ENCODE assay signal across 1 cellular context in the genomic region with DNA sequence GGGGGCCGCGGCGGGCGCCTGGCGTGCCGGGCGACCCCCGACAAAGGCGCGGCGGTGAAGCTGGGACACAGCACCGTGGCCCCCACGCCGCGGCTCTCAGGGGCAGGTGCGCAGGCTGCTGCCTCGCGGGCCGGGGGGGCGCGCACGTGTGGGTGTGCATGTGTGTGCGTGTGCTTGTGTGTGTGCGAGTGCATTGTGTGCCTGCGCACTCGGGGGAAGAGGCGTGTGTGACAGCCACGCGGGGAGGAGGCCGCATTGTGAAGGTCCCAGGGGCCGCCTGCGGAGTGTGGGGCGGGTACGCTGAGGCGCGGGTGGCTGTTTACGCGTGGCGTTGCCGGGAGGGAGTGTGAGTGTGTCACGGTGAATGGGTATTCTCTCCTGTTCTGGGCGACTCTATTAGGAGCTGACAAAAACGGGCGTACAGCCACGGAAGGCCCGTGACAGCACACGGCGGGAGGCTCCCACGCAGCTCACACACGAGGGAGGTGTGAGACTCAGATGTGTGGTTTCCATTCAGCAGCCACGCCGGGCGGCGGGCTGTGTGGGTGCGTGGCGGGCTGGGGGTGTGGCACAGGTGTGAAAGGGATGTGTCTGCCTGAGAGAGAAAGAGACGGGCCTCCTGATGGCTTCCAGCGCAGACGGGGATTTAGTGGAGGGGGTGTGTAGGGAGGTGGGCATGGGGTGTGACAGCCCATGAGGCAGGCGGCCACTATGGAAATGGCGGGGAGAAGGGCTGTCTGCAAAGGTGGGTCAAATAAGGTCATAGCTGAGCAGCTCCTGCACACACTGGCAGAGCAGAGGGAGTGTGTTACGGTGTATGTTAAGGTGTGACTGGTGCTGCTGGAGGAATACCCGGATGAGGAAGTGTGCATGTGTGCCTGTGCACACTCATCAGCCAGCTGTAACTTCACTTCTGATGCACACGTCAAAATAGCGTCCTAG.
A peak's percentile ranks its signal among the peaks of the same experiment; 100 is the strongest.
TF ChIP-seq lines count a peak whose summit lies in the region.

No MANE protein-coding gene starts in this region.

TF ChIP-seq in HepG2, 621 proteins besides CTCF, POLR2A, EP300 and RAD21 (continued from another document):
- TF ChIP-seq, protein P1, sequence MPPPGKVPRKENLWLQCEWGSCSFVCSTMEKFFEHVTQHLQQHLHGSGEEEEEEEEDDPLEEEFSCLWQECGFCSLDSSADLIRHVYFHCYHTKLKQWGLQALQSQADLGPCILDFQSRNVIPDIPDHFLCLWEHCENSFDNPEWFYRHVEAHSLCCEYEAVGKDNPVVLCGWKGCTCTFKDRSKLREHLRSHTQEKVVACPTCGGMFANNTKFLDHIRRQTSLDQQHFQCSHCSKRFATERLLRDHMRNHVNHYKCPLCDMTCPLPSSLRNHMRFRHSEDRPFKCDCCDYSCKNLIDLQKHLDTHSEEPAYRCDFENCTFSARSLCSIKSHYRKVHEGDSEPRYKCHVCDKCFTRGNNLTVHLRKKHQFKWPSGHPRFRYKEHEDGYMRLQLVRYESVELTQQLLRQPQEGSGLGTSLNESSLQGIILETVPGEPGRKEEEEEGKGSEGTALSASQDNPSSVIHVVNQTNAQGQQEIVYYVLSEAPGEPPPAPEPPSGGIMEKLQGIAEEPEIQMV (CRISPR knock-in tag; IDR thresholded peaks at IDR 0.05; ENCODE audit: low read depth) = no peak; the same call in 1 of the 2 replicates
- TF ChIP-seq, protein P2, sequence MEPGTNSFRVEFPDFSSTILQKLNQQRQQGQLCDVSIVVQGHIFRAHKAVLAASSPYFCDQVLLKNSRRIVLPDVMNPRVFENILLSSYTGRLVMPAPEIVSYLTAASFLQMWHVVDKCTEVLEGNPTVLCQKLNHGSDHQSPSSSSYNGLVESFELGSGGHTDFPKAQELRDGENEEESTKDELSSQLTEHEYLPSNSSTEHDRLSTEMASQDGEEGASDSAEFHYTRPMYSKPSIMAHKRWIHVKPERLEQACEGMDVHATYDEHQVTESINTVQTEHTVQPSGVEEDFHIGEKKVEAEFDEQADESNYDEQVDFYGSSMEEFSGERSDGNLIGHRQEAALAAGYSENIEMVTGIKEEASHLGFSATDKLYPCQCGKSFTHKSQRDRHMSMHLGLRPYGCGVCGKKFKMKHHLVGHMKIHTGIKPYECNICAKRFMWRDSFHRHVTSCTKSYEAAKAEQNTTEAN (CRISPR knock-in tag; conservative IDR thresholded peaks at IDR 0.05) = no peak
- TF ChIP-seq KDM5B (CRISPR knock-in tag; IDR thresholded peaks at IDR 0.05; ENCODE audit: borderline replicate concordance) (peak; percentile 17; the same call in 1 of the 2 replicates), ZNF749 (CRISPR knock-in tag; IDR thresholded peaks at IDR 0.05; ENCODE audit: borderline replicate concordance) (0 out of 2 replicates have a peak, but pooled peaks have one; percentile 16), PITX1 (CRISPR knock-in tag; IDR thresholded peaks at IDR 0.05) (no peak), ZNF460 (CRISPR knock-in tag; IDR thresholded peaks at IDR 0.05; ENCODE audit: borderline replicate concordance) (no peak), ATF7-NPFF (CRISPR knock-in tag; IDR thresholded peaks at IDR 0.05; ENCODE audit: low read depth) (peak; percentile 55; the same call in 1 of the 2 replicates), ZFP41 (CRISPR knock-in tag; IDR thresholded peaks at IDR 0.05; ENCODE audit: borderline replicate concordance) (no peak), ZNF557 (CRISPR knock-in tag; IDR thresholded peaks at IDR 0.05) (no peak), ELF3 (CRISPR knock-in tag; IDR thresholded peaks at IDR 0.05) (no peak), ZSCAN22 (CRISPR knock-in tag; IDR thresholded peaks at IDR 0.05) (no peak), TBP (CRISPR knock-in tag; IDR thresholded peaks at IDR 0.05) (no peak), MEIS2 (CRISPR knock-in tag; IDR thresholded peaks at IDR 0.05) (no peak), ZNF772 (CRISPR knock-in tag; IDR thresholded peaks at IDR 0.05) (no peak), NFRKB (IDR thresholded peaks at IDR 0.05) (no peak), ZBTB38 (CRISPR knock-in tag; IDR thresholded peaks at IDR 0.05) (peak; percentile 72), BRD4 (CRISPR knock-in tag; IDR thresholded peaks at IDR 0.05) (0 out of 2 replicates have a peak, but pooled peaks have one; percentile 24), MAFG (CRISPR knock-in tag; IDR thresholded peaks at IDR 0.05) (no peak), HDAC1 (CRISPR knock-in tag; IDR thresholded peaks at IDR 0.05) (0 out of 2 replicates have a peak, but pooled peaks have one; percentile 41), PHF8 (CRISPR knock-in tag; IDR thresholded peaks at IDR 0.05) (peak; percentile 23; the same call in 1 of the 2 replicates), ZNF776 (CRISPR knock-in tag; IDR thresholded peaks at IDR 0.05) (peak; percentile 51; the same call in 1 of the 2 replicates), ARNT (IDR thresholded peaks at IDR 0.05) (no peak), U2AF2 (IDR thresholded peaks at IDR 0.05; ENCODE audit: low read depth, low read length) (no peak), RBFOX2 (IDR thresholded peaks at IDR 0.05; ENCODE audit: low read depth, low read length) (0 out of 2 replicates have a peak, but pooled peaks have one; percentile 36)
- TF ChIP-seq, protein P3, sequence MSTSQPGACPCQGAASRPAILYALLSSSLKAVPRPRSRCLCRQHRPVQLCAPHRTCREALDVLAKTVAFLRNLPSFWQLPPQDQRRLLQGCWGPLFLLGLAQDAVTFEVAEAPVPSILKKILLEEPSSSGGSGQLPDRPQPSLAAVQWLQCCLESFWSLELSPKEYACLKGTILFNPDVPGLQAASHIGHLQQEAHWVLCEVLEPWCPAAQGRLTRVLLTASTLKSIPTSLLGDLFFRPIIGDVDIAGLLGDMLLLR (CRISPR knock-in tag; IDR thresholded peaks at IDR 0.05) = peak; percentile 57; the same call in 1 of the 2 replicates
- TF ChIP-seq, protein P4, sequence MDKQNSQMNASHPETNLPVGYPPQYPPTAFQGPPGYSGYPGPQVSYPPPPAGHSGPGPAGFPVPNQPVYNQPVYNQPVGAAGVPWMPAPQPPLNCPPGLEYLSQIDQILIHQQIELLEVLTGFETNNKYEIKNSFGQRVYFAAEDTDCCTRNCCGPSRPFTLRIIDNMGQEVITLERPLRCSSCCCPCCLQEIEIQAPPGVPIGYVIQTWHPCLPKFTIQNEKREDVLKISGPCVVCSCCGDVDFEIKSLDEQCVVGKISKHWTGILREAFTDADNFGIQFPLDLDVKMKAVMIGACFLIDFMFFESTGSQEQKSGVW (CRISPR knock-in tag; IDR thresholded peaks at IDR 0.05; ENCODE audit: borderline replicate concordance) = no peak
- TF ChIP-seq, protein P5, sequence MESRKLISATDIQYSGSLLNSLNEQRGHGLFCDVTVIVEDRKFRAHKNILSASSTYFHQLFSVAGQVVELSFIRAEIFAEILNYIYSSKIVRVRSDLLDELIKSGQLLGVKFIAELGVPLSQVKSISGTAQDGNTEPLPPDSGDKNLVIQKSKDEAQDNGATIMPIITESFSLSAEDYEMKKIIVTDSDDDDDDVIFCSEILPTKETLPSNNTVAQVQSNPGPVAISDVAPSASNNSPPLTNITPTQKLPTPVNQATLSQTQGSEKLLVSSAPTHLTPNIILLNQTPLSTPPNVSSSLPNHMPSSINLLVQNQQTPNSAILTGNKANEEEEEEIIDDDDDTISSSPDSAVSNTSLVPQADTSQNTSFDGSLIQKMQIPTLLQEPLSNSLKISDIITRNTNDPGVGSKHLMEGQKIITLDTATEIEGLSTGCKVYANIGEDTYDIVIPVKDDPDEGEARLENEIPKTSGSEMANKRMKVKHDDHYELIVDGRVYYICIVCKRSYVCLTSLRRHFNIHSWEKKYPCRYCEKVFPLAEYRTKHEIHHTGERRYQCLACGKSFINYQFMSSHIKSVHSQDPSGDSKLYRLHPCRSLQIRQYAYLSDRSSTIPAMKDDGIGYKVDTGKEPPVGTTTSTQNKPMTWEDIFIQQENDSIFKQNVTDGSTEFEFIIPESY (CRISPR knock-in tag; IDR thresholded peaks at IDR 0.05) = peak; percentile 89
- TF ChIP-seq, protein P6, sequence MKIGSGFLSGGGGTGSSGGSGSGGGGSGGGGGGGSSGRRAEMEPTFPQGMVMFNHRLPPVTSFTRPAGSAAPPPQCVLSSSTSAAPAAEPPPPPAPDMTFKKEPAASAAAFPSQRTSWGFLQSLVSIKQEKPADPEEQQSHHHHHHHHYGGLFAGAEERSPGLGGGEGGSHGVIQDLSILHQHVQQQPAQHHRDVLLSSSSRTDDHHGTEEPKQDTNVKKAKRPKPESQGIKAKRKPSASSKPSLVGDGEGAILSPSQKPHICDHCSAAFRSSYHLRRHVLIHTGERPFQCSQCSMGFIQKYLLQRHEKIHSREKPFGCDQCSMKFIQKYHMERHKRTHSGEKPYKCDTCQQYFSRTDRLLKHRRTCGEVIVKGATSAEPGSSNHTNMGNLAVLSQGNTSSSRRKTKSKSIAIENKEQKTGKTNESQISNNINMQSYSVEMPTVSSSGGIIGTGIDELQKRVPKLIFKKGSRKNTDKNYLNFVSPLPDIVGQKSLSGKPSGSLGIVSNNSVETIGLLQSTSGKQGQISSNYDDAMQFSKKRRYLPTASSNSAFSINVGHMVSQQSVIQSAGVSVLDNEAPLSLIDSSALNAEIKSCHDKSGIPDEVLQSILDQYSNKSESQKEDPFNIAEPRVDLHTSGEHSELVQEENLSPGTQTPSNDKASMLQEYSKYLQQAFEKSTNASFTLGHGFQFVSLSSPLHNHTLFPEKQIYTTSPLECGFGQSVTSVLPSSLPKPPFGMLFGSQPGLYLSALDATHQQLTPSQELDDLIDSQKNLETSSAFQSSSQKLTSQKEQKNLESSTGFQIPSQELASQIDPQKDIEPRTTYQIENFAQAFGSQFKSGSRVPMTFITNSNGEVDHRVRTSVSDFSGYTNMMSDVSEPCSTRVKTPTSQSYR (CRISPR knock-in tag; IDR thresholded peaks at IDR 0.05; ENCODE audit: borderline replicate concordance) = no peak
- TF ChIP-seq, protein P7, sequence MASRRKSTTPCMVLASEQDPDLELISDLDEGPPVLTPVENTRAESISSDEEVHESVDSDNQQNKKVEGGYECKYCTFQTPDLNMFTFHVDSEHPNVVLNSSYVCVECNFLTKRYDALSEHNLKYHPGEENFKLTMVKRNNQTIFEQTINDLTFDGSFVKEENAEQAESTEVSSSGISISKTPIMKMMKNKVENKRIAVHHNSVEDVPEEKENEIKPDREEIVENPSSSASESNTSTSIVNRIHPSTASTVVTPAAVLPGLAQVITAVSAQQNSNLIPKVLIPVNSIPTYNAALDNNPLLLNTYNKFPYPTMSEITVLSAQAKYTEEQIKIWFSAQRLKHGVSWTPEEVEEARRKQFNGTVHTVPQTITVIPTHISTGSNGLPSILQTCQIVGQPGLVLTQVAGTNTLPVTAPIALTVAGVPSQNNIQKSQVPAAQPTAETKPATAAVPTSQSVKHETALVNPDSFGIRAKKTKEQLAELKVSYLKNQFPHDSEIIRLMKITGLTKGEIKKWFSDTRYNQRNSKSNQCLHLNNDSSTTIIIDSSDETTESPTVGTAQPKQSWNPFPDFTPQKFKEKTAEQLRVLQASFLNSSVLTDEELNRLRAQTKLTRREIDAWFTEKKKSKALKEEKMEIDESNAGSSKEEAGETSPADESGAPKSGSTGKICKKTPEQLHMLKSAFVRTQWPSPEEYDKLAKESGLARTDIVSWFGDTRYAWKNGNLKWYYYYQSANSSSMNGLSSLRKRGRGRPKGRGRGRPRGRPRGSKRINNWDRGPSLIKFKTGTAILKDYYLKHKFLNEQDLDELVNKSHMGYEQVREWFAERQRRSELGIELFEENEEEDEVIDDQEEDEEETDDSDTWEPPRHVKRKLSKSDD (CRISPR knock-in tag; IDR thresholded peaks at IDR 0.05; ENCODE audit: low read depth) = peak; percentile 67; the same call in 1 of the 2 replicates
- TF ChIP-seq, protein P8, sequence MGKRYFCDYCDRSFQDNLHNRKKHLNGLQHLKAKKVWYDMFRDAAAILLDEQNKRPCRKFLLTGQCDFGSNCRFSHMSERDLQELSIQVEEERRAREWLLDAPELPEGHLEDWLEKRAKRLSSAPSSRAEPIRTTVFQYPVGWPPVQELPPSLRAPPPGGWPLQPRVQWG (CRISPR knock-in tag; IDR thresholded peaks at IDR 0.05; ENCODE audit: borderline replicate concordance, low read depth) = no peak
- TF ChIP-seq, protein P9, sequence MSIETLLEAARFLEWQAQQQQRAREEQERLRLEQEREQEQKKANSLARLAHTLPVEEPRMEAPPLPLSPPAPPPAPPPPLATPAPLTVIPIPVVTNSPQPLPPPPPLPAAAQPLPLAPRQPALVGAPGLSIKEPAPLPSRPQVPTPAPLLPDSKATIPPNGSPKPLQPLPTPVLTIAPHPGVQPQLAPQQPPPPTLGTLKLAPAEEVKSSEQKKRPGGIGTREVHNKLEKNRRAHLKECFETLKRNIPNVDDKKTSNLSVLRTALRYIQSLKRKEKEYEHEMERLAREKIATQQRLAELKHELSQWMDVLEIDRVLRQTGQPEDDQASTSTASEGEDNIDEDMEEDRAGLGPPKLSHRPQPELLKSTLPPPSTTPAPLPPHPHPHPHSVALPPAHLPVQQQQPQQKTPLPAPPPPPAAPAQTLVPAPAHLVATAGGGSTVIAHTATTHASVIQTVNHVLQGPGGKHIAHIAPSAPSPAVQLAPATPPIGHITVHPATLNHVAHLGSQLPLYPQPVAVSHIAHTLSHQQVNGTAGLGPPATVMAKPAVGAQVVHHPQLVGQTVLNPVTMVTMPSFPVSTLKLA (IDR thresholded peaks at IDR 0.05) = peak; percentile 7; the same call in 1 of the 2 replicates
- TF ChIP-seq, protein P10, sequence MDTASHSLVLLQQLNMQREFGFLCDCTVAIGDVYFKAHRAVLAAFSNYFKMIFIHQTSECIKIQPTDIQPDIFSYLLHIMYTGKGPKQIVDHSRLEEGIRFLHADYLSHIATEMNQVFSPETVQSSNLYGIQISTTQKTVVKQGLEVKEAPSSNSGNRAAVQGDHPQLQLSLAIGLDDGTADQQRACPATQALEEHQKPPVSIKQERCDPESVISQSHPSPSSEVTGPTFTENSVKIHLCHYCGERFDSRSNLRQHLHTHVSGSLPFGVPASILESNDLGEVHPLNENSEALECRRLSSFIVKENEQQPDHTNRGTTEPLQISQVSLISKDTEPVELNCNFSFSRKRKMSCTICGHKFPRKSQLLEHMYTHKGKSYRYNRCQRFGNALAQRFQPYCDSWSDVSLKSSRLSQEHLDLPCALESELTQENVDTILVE (CRISPR knock-in tag; IDR thresholded peaks at IDR 0.05) = no peak
- TF ChIP-seq, protein P11, sequence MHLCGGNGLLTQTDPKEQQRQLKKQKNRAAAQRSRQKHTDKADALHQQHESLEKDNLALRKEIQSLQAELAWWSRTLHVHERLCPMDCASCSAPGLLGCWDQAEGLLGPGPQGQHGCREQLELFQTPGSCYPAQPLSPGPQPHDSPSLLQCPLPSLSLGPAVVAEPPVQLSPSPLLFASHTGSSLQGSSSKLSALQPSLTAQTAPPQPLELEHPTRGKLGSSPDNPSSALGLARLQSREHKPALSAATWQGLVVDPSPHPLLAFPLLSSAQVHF (CRISPR knock-in tag; IDR thresholded peaks at IDR 0.05) = no peak
